Comparison of ENCODE assay signal across 2 cellular contexts in the genomic region with DNA sequence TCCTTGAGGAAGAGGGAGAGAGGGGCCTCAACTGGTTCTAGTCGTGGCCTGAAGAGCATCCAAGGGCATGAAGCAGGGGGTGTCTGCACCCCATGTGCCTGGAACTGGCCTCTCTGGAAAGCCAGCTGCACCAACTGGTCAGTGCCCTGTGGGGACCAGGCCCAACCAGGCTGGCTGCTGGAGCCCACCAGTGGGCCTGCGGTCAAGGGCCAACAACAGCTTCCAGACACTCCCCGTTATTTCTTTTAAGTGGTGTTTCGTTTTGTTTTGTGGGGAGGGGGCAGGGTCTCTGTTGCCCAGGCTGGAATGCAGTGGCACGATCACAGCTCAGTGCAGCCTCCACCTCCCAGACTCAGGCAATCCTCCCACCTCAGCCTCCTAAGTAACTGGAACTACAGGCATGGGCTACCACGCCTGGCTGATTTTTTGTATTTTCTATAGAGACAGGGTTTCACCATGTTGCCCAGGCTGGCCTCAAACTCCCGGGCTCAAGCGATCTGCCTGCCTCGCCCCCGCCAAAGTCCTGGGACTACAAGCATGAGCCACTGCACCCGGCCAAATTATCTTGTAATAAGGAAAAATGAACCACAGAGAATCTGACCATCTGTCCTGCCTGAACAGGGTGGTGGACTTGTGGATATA.
TF ChIP-seq lines count a peak whose summit lies in the region.

No MANE protein-coding gene starts in this region.

TF ChIP-seq in SK-N-SH, 30 proteins besides CTCF, POLR2A, EP300 and RAD21 (continued from another document):
- TF ChIP-seq FOXJ3 (CRISPR knock-in tag; IDR thresholded peaks at IDR 0.05) (no peak), SIN3A (IDR thresholded peaks at IDR 0.05; ENCODE audit: borderline replicate concordance, low read depth, low read length) (no peak), PBX3 (IDR thresholded peaks at IDR 0.05) (no peak), IRF3 (IDR thresholded peaks at IDR 0.05; ENCODE audit: low read depth, low read length) (no peak), REST (IDR thresholded peaks at IDR 0.05; ENCODE audit: low read depth, low read length) (no peak), NFIC (IDR thresholded peaks at IDR 0.05; ENCODE audit: borderline replicate concordance) (no peak), RXRA (IDR thresholded peaks at IDR 0.05; ENCODE audit: borderline replicate concordance, low read depth) (no peak), TEAD4 (IDR thresholded peaks at IDR 0.05; ENCODE audit: borderline replicate concordance, insufficient read depth) (no peak), MXI1 (IDR thresholded peaks at IDR 0.05; ENCODE audit: low read depth, low read length) (no peak)
- TF ChIP-seq, protein P1, sequence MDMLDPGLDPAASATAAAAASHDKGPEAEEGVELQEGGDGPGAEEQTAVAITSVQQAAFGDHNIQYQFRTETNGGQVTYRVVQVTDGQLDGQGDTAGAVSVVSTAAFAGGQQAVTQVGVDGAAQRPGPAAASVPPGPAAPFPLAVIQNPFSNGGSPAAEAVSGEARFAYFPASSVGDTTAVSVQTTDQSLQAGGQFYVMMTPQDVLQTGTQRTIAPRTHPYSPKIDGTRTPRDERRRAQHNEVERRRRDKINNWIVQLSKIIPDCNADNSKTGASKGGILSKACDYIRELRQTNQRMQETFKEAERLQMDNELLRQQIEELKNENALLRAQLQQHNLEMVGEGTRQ (IDR thresholded peaks at IDR 0.05; ENCODE audit: borderline replicate concordance, low read depth, low read length): no peak
- TF ChIP-seq, protein P2, sequence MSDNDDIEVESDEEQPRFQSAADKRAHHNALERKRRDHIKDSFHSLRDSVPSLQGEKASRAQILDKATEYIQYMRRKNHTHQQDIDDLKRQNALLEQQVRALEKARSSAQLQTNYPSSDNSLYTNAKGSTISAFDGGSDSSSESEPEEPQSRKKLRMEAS (IDR thresholded peaks at IDR 0.05; ENCODE audit: low read depth): no peak

TF ChIP-seq in SK-N-SH treated with all-trans-retinoic acid at 6 μM for 48 hours, 23 proteins besides CTCF, POLR2A, EP300 and RAD21:
- TF ChIP-seq PATZ1 (CRISPR knock-in tag; IDR thresholded peaks at IDR 0.05; ENCODE audit: borderline replicate concordance) (no peak), OSR1 (CRISPR knock-in tag; IDR thresholded peaks at IDR 0.05) (no peak), ZNF70 (CRISPR knock-in tag; IDR thresholded peaks at IDR 0.05) (no peak), CREB5 (CRISPR knock-in tag; IDR thresholded peaks at IDR 0.05; ENCODE audit: low read depth) (no peak), BACH2 (CRISPR knock-in tag; IDR thresholded peaks at IDR 0.05; ENCODE audit: borderline replicate concordance) (no peak), ZC3H10 (CRISPR knock-in tag; IDR thresholded peaks at IDR 0.05) (no peak), CSDC2 (CRISPR knock-in tag; IDR thresholded peaks at IDR 0.05) (no peak), ZNF565 (CRISPR knock-in tag; conservative IDR thresholded peaks at IDR 0.05; ENCODE audit: low read depth) (no peak), ZFP3 (CRISPR knock-in tag; IDR thresholded peaks at IDR 0.05) (no peak), SNAI2 (CRISPR knock-in tag; IDR thresholded peaks at IDR 0.05) (no peak), GLIS3 (CRISPR knock-in tag; IDR thresholded peaks at IDR 0.05) (no peak)
